Comparison of ENCODE assay signal across 29 cellular contexts in genomic region chr7:148395292-148395691, GRCh38.
DNase-seq lines count a peak whose midpoint lies in the region; ATAC-seq and TF ChIP-seq lines count a peak whose summit lies in the region.
"Had no signal": no experiment of that assay in that cellular context is flagged by ENCODE, and none has a peak within 500 bp of the region (broad histone marks: within the 10 kb centered on the region; RNA-seq: fewer than 3 reads in every experiment).

No MANE protein-coding gene starts in this region.

- H3K79me2 ChIP-seq in mesendoderm (ENCODE audit: control insufficient read depth, insufficient read depth, low read length) (peaks cover 20% of the 10 kb centered on the region), smooth muscle cell (ENCODE audit: low read depth) (no peaks in the 10 kb centered on the region)

- H3K9me3 Mint-ChIP-seq in stimulated activated naive CD8-positive, alpha-beta T cell treated with anti-CD3 and anti-CD28 coated beads, Interleukin-15, amount 100 ng/mL, for 72 hours, result no peaks in the 10 kb centered on the region
- H3K9me3 Mint-ChIP-seq: CD8-positive, alpha-beta memory T cell; effector memory CD8-positive, alpha-beta T cell had no signal

- H3K4me2 ChIP-seq in mesendoderm (ENCODE audit: low read length) (no peak overlapping the region), smooth muscle cell (no peak overlapping the region)
- H3K4me2 ChIP-seq: A549 had no signal

- no peak for TF ChIP-seq CTCF in dorsolateral prefrontal cortex (IDR thresholded peaks at IDR 0.05 in 54 of 56, conservative IDR thresholded peaks at IDR 0.05 in 2 of 56; ENCODE audit: low read depth in 1 of 56, partially characterized antibody in 56 of 56)
- TF ChIP-seq CTCF in smooth muscle cell (IDR thresholded peaks at IDR 0.05; ENCODE audit: borderline replicate concordance, insufficient read depth, poor library complexity, severe bottlenecking), result no peak

- H3K27me3 ChIP-seq in HUES48 (ENCODE audit: control insufficient read depth, insufficient read depth, low read length), result no peaks in the 10 kb centered on the region
- no peaks in the 10 kb centered on the region for H3K27me3 ChIP-seq in dorsolateral prefrontal cortex
- no peaks in the 10 kb centered on the region for H3K27me3 ChIP-seq in mesendoderm (ENCODE audit: insufficient read depth, low read length, poor library complexity)
- no peaks in the 10 kb centered on the region for H3K27me3 ChIP-seq in smooth muscle cell (ENCODE audit: low read depth)
- H3K27me3 ChIP-seq: thyroid gland, vagina had no signal

- no peaks in the 10 kb centered on the region for H3F3A ChIP-seq in smooth muscle cell (ENCODE audit: low read depth)

- no peak overlapping the region for H4K5ac ChIP-seq in mesendoderm (ENCODE audit: low read length)

- H3K4me3 ChIP-seq in HUES48 (ENCODE audit: low read depth, low read length), result no peak overlapping the region
- H3K4me3 ChIP-seq in dorsolateral prefrontal cortex, result peak overlapping the region in 35 of 59 donors; percentile 3 to 52 (median 35)
- no peak overlapping the region for H3K4me3 ChIP-seq in mesendoderm (ENCODE audit: low read length)
- no peak overlapping the region for H3K4me3 ChIP-seq in smooth muscle cell
- H3K4me3 ChIP-seq: A549, adrenal gland, heart left ventricle, thyroid gland, vagina had no signal

- no peak overlapping the region for H2BK120ac ChIP-seq in mesendoderm (ENCODE audit: low read depth, low read length)

- no peak overlapping the region for H3K4me3 Mint-ChIP-seq in stimulated activated naive CD8-positive, alpha-beta T cell treated with anti-CD3 and anti-CD28 coated beads, Interleukin-15, amount 100 ng/mL, for 72 hours
- H3K4me3 Mint-ChIP-seq: B cell; CD8-positive, alpha-beta memory T cell; effector memory CD8-positive, alpha-beta T cell had no signal

- no peak overlapping the region for H3K18ac ChIP-seq in mesendoderm (ENCODE audit: low read length)

- H3K4me1 Mint-ChIP-seq in stimulated activated naive CD8-positive, alpha-beta T cell treated with anti-CD3 and anti-CD28 coated beads, Interleukin-15, amount 100 ng/mL, for 72 hours, result no peaks in the 10 kb centered on the region

- no peak overlapping the region for H2AK5ac ChIP-seq in mesendoderm (ENCODE audit: low read length)

- no peak overlapping the region for H3K4ac ChIP-seq in mesendoderm (ENCODE audit: low read depth, low read length)

- H3K9ac ChIP-seq in HUES48 (ENCODE audit: low read depth, low read length) (0 out of 2 replicates have a peak overlapping the region, but pooled peaks have one; percentile 18), mesendoderm (ENCODE audit: low read length) (no peak overlapping the region), smooth muscle cell (ENCODE audit: low read depth) (no peak overlapping the region)

- H3K27ac Mint-ChIP-seq in stimulated activated naive CD8-positive, alpha-beta T cell treated with anti-CD3 and anti-CD28 coated beads, Interleukin-15, amount 100 ng/mL, for 72 hours, result no peak overlapping the region
- H3K27ac Mint-ChIP-seq: B cell; CD8-positive, alpha-beta memory T cell had no signal

- DNase-seq in Ammon's horn (ENCODE audit: low spot score), result peak; percentile 31
- DNase-seq in dorsolateral prefrontal cortex, result no peak
- peak; percentile 33 for DNase-seq in mesendoderm
- DNase-seq in activated CD4-positive, alpha-beta T cell treated with anti-CD3 and anti-CD28 coated beads, Interleukin-2, amount 50 U/mL, for 48 hours, result no peak
- no peak for DNase-seq in SKM-1 (lab: John Stamatoyannopoulos, UW; ENCODE audit: unreplicated experiment)
- no peak for DNase-seq in stimulated activated naive CD8-positive, alpha-beta T cell treated with anti-CD3 and anti-CD28 coated beads, Interleukin-15, amount 100 ng/mL, for 72 hours
- DNase-seq in smooth muscle cell (lab: John Stamatoyannopoulos, UW; ENCODE audit: unreplicated experiment), result no peak
- DNase-seq: activated CD4-positive, alpha-beta T cell treated with anti-CD3 and anti-CD28 coated beads, Interleukin-2, amount 50 U/mL, for 1 hour; activated naive CD4-positive, alpha-beta T cell treated with Interleukin-2 at 50 U/mL for 16 hours; adrenal gland; CD8-positive, alpha-beta memory T cell; effector memory CD8-positive, alpha-beta T cell; foreskin keratinocyte; H7; heart left ventricle; KBM-7; left colon; mesenchymal stem cell; NCI-H2081; NCI-H446 treated with DMSO at 0.1 percent for 48 hours; occipital lobe; SHP77; stimulated activated naive CD8-positive, alpha-beta T cell treated with anti-CD3 and anti-CD28 coated beads, Interleukin-15, Interleukin-2, amounts not matched to agents 100 U/mL and 50 U/mL, for 24 hours; T1000; thyroid gland had no signal

- H3K27ac ChIP-seq in HUES48 (ENCODE audit: low read depth, low read length), result peak overlapping the region; percentile 81
- peak overlapping the region in 12 of 59 donors; percentile 2 to 51 (median 18) for H3K27ac ChIP-seq in dorsolateral prefrontal cortex
- no peak overlapping the region for H3K27ac ChIP-seq in mesendoderm (ENCODE audit: low read depth, low read length)
- H3K27ac ChIP-seq in smooth muscle cell (ENCODE audit: low read depth), result no peak overlapping the region
- H3K27ac ChIP-seq: A549, adrenal gland, foreskin keratinocyte, heart left ventricle, thyroid gland, vagina had no signal

- H4K20me1 ChIP-seq in smooth muscle cell (ENCODE audit: low read depth), result no peaks in the 10 kb centered on the region

- peaks cover 12% of the 10 kb centered on the region for H3K79me1 ChIP-seq in mesendoderm (ENCODE audit: low read length)

- H2AFZ ChIP-seq in smooth muscle cell (ENCODE audit: low read depth), result no peak overlapping the region

- H3K56ac ChIP-seq in mesendoderm (ENCODE audit: low read length), result no peak overlapping the region

- H2BK15ac ChIP-seq in mesendoderm (replicated peaks; ENCODE audit: low read depth), result no peak overlapping the region

- peaks cover 67% of the 10 kb centered on the region for H3K4me1 ChIP-seq in HUES48 (ENCODE audit: control insufficient read depth, insufficient read depth, low read length)
- peaks cover 14% of the 10 kb centered on the region for H3K4me1 ChIP-seq in mesendoderm (ENCODE audit: control insufficient read depth, low read depth, low read length)
- H3K4me1 ChIP-seq in smooth muscle cell (ENCODE audit: low read depth), result peaks cover 25% of the 10 kb centered on the region
- H3K4me1 ChIP-seq: A549, adrenal gland, foreskin keratinocyte, heart left ventricle, thyroid gland, vagina had no signal

- no peak overlapping the region for H3K23ac ChIP-seq in mesendoderm (ENCODE audit: low read length)

- H2BK5ac ChIP-seq in mesendoderm (ENCODE audit: low read length), result no peak overlapping the region

- H3K27me3 Mint-ChIP-seq in stimulated activated naive CD8-positive, alpha-beta T cell treated with anti-CD3 and anti-CD28 coated beads, Interleukin-15, amount 100 ng/mL, for 72 hours, result peaks cover 41% of the 10 kb centered on the region
- H3K27me3 Mint-ChIP-seq: B cell had no signal

- ATAC-seq in stimulated activated naive CD8-positive, alpha-beta T cell treated with anti-CD3 and anti-CD28 coated beads, Interleukin-15, amount 100 ng/mL, for 72 hours, result no peak
- ATAC-seq: A549; effector memory CD8-positive, alpha-beta T cell; foreskin keratinocyte; heart left ventricle; left colon; stimulated activated naive CD8-positive, alpha-beta T cell treated with anti-CD3 and anti-CD28 coated beads, Interleukin-15, Interleukin-2, amounts not matched to agents 100 U/mL and 50 U/mL, for 24 hours had no signal

- peaks cover 8% of the 10 kb centered on the region; the same call in 1 of the 2 replicates for H3K36me3 ChIP-seq in HUES48 (ENCODE audit: control insufficient read depth, insufficient read depth, low read length)
- no peaks in the 10 kb centered on the region for H3K36me3 ChIP-seq in mesendoderm (ENCODE audit: control insufficient read depth, insufficient read depth, low read length)
- H3K36me3 ChIP-seq in smooth muscle cell (ENCODE audit: low read depth), result no peaks in the 10 kb centered on the region
- H3K36me3 ChIP-seq: adrenal gland, heart left ventricle, thyroid gland, vagina had no signal

- H3K9me3 ChIP-seq in HUES48 (ENCODE audit: control insufficient read depth, insufficient read depth, low read length) (0 out of 2 replicates have a peak, but pooled peaks cover 1% of the 10 kb centered on the region), smooth muscle cell (replicated peaks; ENCODE audit: low read depth) (no peaks in the 10 kb centered on the region)
- H3K9me3 ChIP-seq: A549, adrenal gland, heart left ventricle, thyroid gland, vagina had no signal

- intact Hi-C loops in dorsolateral prefrontal cortex (cut with DNase I), result no loop called here

- no CpG with 5 or more reads among the region's 6 CpGs for WGBS in mesendoderm (ENCODE audit: extremely low coverage, insufficient coverage, low lambda C conversion rate)
- 89% methylated on average over 6 of the region's 6 CpGs for WGBS in smooth muscle cell (ENCODE audit: low lambda C conversion rate)

- no peak overlapping the region for H4K8ac ChIP-seq in mesendoderm (ENCODE audit: low read depth, low read length)

Comparison
In these comparisons a context has a peak if more than half of its experiments do, and no peak if none do; other contexts are left out.
1. DNase-seq: peak in Ammon's horn (single experiment) and mesendoderm (single experiment); none in dorsolateral prefrontal cortex (0 of 10), activated CD4-positive, alpha-beta T cell treated with anti-CD3 and anti-CD28 coated beads, Interleukin-2, amount 50 U/mL, for 48 hours (0 of 2), SKM-1 (single experiment), stimulated activated naive CD8-positive, alpha-beta T cell treated with anti-CD3 and anti-CD28 coated beads, Interleukin-15, amount 100 ng/mL, for 72 hours (0 of 2) and smooth muscle cell (single experiment).
2. H3K4me3 ChIP-seq: peak in dorsolateral prefrontal cortex (35 of 59); none in HUES48 (single experiment), mesendoderm (single experiment) and smooth muscle cell (single experiment).